In genomic region chr3:10008216-10008587, GRCh38 we compare ENCODE assay signal across 8 cellular contexts. TPM values are rescaled to one million over a fixed set of nuclear protein-coding genes. Genes with fewer than 3 reads are reported as not detected.
DNase-seq lines count a peak whose midpoint lies in the region; ATAC-seq and TF ChIP-seq lines count a peak whose summit lies in the region.
"Not testable (repeated sequence)": the region's sequence is repeated elsewhere in the genome, so short reads cannot be mapped to it uniquely, and the experiment has no call there.

No MANE protein-coding gene starts in this region.

- 85 to 100% methylated on average over 1 to 4 of the region's 4 CpGs for WGBS in endodermal cell (ENCODE audit: insufficient coverage in 1 of 2, insufficient read length in 1 of 2), 2 experiments
- WGBS in mesenchymal stem cell = 65% methylated on average over 4 of the region's 4 CpGs

- H3K18ac ChIP-seq in mesenchymal stem cell (ENCODE audit: low read depth in 1 of 2, low read length in 2 of 2) = not testable (repeated sequence)

- H2BK120ac ChIP-seq in mesenchymal stem cell (ENCODE audit: low read depth, low read length) = not testable (repeated sequence)

- H3K4me3 ChIP-seq in CD8-positive, alpha-beta T cell (ENCODE audit: low read depth, low read length); endodermal cell (ENCODE audit: low read length): not testable (repeated sequence)
- H3K4me3 ChIP-seq in KMS-11 (IDR thresholded peaks at IDR 0.05; ENCODE audit: insufficient read depth, low read depth, low read length) = peak overlapping the region; percentile 33
- H3K4me3 ChIP-seq in mesenchymal stem cell (ENCODE audit: insufficient read depth in 1 of 2, low read depth in 1 of 2, low read length in 2 of 2) = peak overlapping the region in 1 of 2 experiments; percentile 74
- H3K4me3 ChIP-seq in neutrophil (ENCODE audit: low read depth in 1 of 2, low read length in 1 of 2) = peak overlapping the region; percentile 78 to 81
- H3K4me3 ChIP-seq in stomach smooth muscle (ENCODE audit: low read length in 2 of 2) = peak overlapping the region; percentile 70 to 81

- DNase-seq in CD8-positive, alpha-beta T cell; activated B cell treated with CpG ODN at 0.5 μM for 24 hours; activated naive CD8-positive, alpha-beta T cell treated with anti-CD3 and anti-CD28 coated beads, Interleukin-2, amount 10 ng/mL, durations not matched to agents 7 days and 5 days; endodermal cell; mesenchymal stem cell: not testable (repeated sequence)

- peaks cover 18% of the 10 kb centered on the region for H3K4me1 Mint-ChIP-seq in CD8-positive, alpha-beta T cell (ENCODE audit: low read depth)
- peaks cover 23% of the 10 kb centered on the region for H3K4me1 Mint-ChIP-seq in activated B cell treated with CpG ODN at 0.5 μM for 24 hours
- peaks cover 22% of the 10 kb centered on the region for H3K4me1 Mint-ChIP-seq in activated naive CD8-positive, alpha-beta T cell treated with anti-CD3 and anti-CD28 coated beads, Interleukin-2, amount 10 ng/mL, durations not matched to agents 7 days and 5 days
- not testable (repeated sequence) for H3K4me1 Mint-ChIP-seq in endodermal cell

- H3K4me1 ChIP-seq in CD8-positive, alpha-beta T cell (ENCODE audit: insufficient read depth, low read length) = peaks cover 17% of the 10 kb centered on the region
- not testable (repeated sequence) for H3K4me1 ChIP-seq in KMS-11 (ENCODE audit: low read depth, poor library complexity, severe bottlenecking); endodermal cell (ENCODE audit: control insufficient read depth, insufficient read depth, low read length)
- H3K4me1 ChIP-seq in mesenchymal stem cell (ENCODE audit: control insufficient read depth, insufficient read depth, low read depth, low read length) (peaks cover 26% of the 10 kb centered on the region), neutrophil (ENCODE audit: control insufficient read depth in 1 of 2, insufficient read depth in 1 of 2, low read depth in 1 of 2, low read length in 1 of 2) (peaks cover 26 to 28% of the 10 kb centered on the region in 2 experiments), stomach smooth muscle (ENCODE audit: control insufficient read depth, insufficient read depth, low read length) (peaks cover 33% of the 10 kb centered on the region)

- not testable (repeated sequence) for H2AFZ ChIP-seq in KMS-11 (ENCODE audit: low read depth); mesenchymal stem cell (ENCODE audit: low read depth, low read length)

- H2BK15ac ChIP-seq in mesenchymal stem cell (ENCODE audit: low read depth, poor library complexity, severe bottlenecking) = not testable (repeated sequence)

- H3K4ac ChIP-seq in mesenchymal stem cell (ENCODE audit: low read depth in 1 of 2, low read length in 2 of 2) = not testable (repeated sequence)

- not testable (repeated sequence) for H3K27ac ChIP-seq in CD8-positive, alpha-beta T cell (ENCODE audit: low read depth, low read length); endodermal cell (ENCODE audit: low read depth, low read length); mesenchymal stem cell (ENCODE audit: low read length, poor library complexity, severe bottlenecking); stomach smooth muscle (ENCODE audit: low read length)
- H3K27ac ChIP-seq in KMS-11 (peak overlapping the region; percentile 22; the same call in 1 of the 2 replicates), neutrophil (peak overlapping the region; percentile 83)

- H2AK5ac ChIP-seq in mesenchymal stem cell (ENCODE audit: low read length, severe bottlenecking) = not testable (repeated sequence)

- not testable (repeated sequence) for H2BK12ac ChIP-seq in mesenchymal stem cell (ENCODE audit: low read length in 2 of 2)

- not testable (repeated sequence) for H3K36me3 Mint-ChIP-seq in CD8-positive, alpha-beta T cell; activated B cell treated with CpG ODN at 0.5 μM for 24 hours (ENCODE audit: low read depth); activated naive CD8-positive, alpha-beta T cell treated with anti-CD3 and anti-CD28 coated beads, Interleukin-2, amount 10 ng/mL, durations not matched to agents 7 days and 5 days; endodermal cell (ENCODE audit: low read depth)

- H3K27me3 ChIP-seq in CD8-positive, alpha-beta T cell (ENCODE audit: insufficient read depth, low read length); KMS-11 (ENCODE audit: insufficient read depth, low read depth); endodermal cell (ENCODE audit: control insufficient read depth, insufficient read depth, low read length, poor library complexity, severe bottlenecking); mesenchymal stem cell (ENCODE audit: control insufficient read depth in 1 of 2, insufficient read depth in 1 of 2, low read length in 2 of 2); neutrophil; stomach smooth muscle (ENCODE audit: control insufficient read depth in 1 of 2, insufficient read depth in 2 of 2, low read length in 2 of 2): not testable (repeated sequence)

- H3K36me3 ChIP-seq in CD8-positive, alpha-beta T cell (ENCODE audit: insufficient read depth, low read length); KMS-11 (ENCODE audit: insufficient read depth); endodermal cell (ENCODE audit: control insufficient read depth, insufficient read depth, low read length); neutrophil; stomach smooth muscle (ENCODE audit: control insufficient read depth in 2 of 2, insufficient read depth in 2 of 2, low read length in 2 of 2): not testable (repeated sequence)
- peaks cover 12 to 17% of the 10 kb centered on the region in 2 experiments for H3K36me3 ChIP-seq in mesenchymal stem cell (ENCODE audit: control insufficient read depth in 1 of 2, insufficient read depth in 2 of 2, low read depth in 1 of 2, low read length in 2 of 2)

- not testable (repeated sequence) for H3K9me3 Mint-ChIP-seq in CD8-positive, alpha-beta T cell; activated B cell treated with CpG ODN at 0.5 μM for 24 hours; activated naive CD8-positive, alpha-beta T cell treated with anti-CD3 and anti-CD28 coated beads, Interleukin-2, amount 10 ng/mL, durations not matched to agents 7 days and 5 days; endodermal cell

- not testable (repeated sequence) for H4K91ac ChIP-seq in mesenchymal stem cell (ENCODE audit: low read length)

- H3K27ac Mint-ChIP-seq in CD8-positive, alpha-beta T cell; activated B cell treated with CpG ODN at 0.5 μM for 24 hours; activated naive CD8-positive, alpha-beta T cell treated with anti-CD3 and anti-CD28 coated beads, Interleukin-2, amount 10 ng/mL, durations not matched to agents 7 days and 5 days: not testable (repeated sequence)
- peak overlapping the region; percentile 55 for H3K27ac Mint-ChIP-seq in endodermal cell

- H3K14ac ChIP-seq in mesenchymal stem cell (ENCODE audit: low read length in 2 of 2) = not testable (repeated sequence)

- CTCF ChIA-PET in CD8-positive, alpha-beta T cell (lab: Charles Lee) = interaction anchor here (0.9 kb wide), 1 partner anchor 21 kb away, joined by 3 read pairs; no protein-coding TSS in a partner anchor
- CTCF ChIA-PET in activated B cell treated with CpG ODN at 0.5 μM for 24 hours (lab: Charles Lee) = not testable (repeated sequence)

- peak overlapping the region; percentile 78 for H3K4me3 Mint-ChIP-seq in CD8-positive, alpha-beta T cell
- H3K4me3 Mint-ChIP-seq in activated B cell treated with CpG ODN at 0.5 μM for 24 hours (peak overlapping the region; percentile 73), endodermal cell (peak overlapping the region; percentile 62)
- H3K4me3 Mint-ChIP-seq in activated naive CD8-positive, alpha-beta T cell treated with anti-CD3 and anti-CD28 coated beads, Interleukin-2, amount 10 ng/mL, durations not matched to agents 7 days and 5 days = peak overlapping the region; percentile 14

- H3K9me3 ChIP-seq in CD8-positive, alpha-beta T cell (ENCODE audit: low read length); endodermal cell (ENCODE audit: control insufficient read depth, low read length); mesenchymal stem cell (ENCODE audit: control insufficient read depth, low read length); neutrophil; stomach smooth muscle (ENCODE audit: control insufficient read depth in 2 of 2, low read length in 2 of 2): not testable (repeated sequence)

- ATAC-seq in CD8-positive, alpha-beta T cell; activated B cell treated with CpG ODN at 0.5 μM for 24 hours (ENCODE audit: low read depth); activated naive CD8-positive, alpha-beta T cell treated with anti-CD3 and anti-CD28 coated beads, Interleukin-2, amount 10 ng/mL, durations not matched to agents 7 days and 5 days (ENCODE audit: low read depth): not testable (repeated sequence)

- intact Hi-C loops in CD8-positive, alpha-beta T cell (cut with DNase I, micrococcal nuclease) = loop anchor here in 1 of 2 experiments (2.0 kb wide), 1 partner anchor 21 kb away; the partner anchor contains the start of gene EMC3
- intact Hi-C loops in activated B cell treated with CpG ODN at 0.5 μM for 24 hours (cut with micrococcal nuclease) = not testable (repeated sequence)

- H4K20me1 ChIP-seq in KMS-11 (ENCODE audit: insufficient read depth) = not testable (repeated sequence)

- not testable (repeated sequence) for H3K23ac ChIP-seq in mesenchymal stem cell (ENCODE audit: low read length in 2 of 2)

- peaks cover 23% of the 10 kb centered on the region for H3K79me1 ChIP-seq in mesenchymal stem cell (replicated peaks; ENCODE audit: low read length, poor library complexity, severe bottlenecking)

- H2BK5ac ChIP-seq in mesenchymal stem cell (ENCODE audit: low read depth, low read length, poor library complexity, severe bottlenecking) = not testable (repeated sequence)

- not testable (repeated sequence) for H3K79me2 ChIP-seq in KMS-11 (ENCODE audit: insufficient read depth, low read depth)

- H3K9ac ChIP-seq in KMS-11; endodermal cell (ENCODE audit: extremely low read depth, low read length, poor library complexity, severe bottlenecking); mesenchymal stem cell (ENCODE audit: low read length); stomach smooth muscle (ENCODE audit: low read length in 2 of 2): not testable (repeated sequence)

- not testable (repeated sequence) for TF ChIP-seq CTCF in CD8-positive, alpha-beta T cell (IDR thresholded peaks at IDR 0.05); KMS-11 (conservative IDR thresholded peaks at IDR 0.05; ENCODE audit: low read depth, low read length); activated B cell treated with CpG ODN at 0.5 μM for 24 hours (IDR thresholded peaks at IDR 0.05); endodermal cell (conservative IDR thresholded peaks at IDR 0.05); neutrophil (IDR thresholded peaks at IDR 0.05)

- H3K4me2 ChIP-seq in KMS-11 (peak overlapping the region; percentile 71; the same call in 1 of the 2 replicates), mesenchymal stem cell (ENCODE audit: low read length, poor library complexity, severe bottlenecking) (peak overlapping the region; percentile 66)

- POLR2A ChIA-PET in CD8-positive, alpha-beta T cell (lab: Charles Lee); activated B cell treated with CpG ODN at 0.5 μM for 24 hours (lab: Charles Lee): not testable (repeated sequence)
- POLR2A ChIA-PET in activated naive CD8-positive, alpha-beta T cell treated with anti-CD3 and anti-CD28 coated beads, Interleukin-2, amount 10 ng/mL, durations not matched to agents 7 days and 5 days (lab: Charles Lee) = interaction anchor here (1.6 kb wide), 1 partner anchor 10 kb away, joined by 4 read pairs; no protein-coding TSS in a partner anchor

- H3K27me3 Mint-ChIP-seq in CD8-positive, alpha-beta T cell (ENCODE audit: low read depth); activated B cell treated with CpG ODN at 0.5 μM for 24 hours; activated naive CD8-positive, alpha-beta T cell treated with anti-CD3 and anti-CD28 coated beads, Interleukin-2, amount 10 ng/mL, durations not matched to agents 7 days and 5 days: not testable (repeated sequence)
- H3K27me3 Mint-ChIP-seq in endodermal cell (ENCODE audit: insufficient read depth) = peaks cover 19% of the 10 kb centered on the region

- H4K8ac ChIP-seq in mesenchymal stem cell (ENCODE audit: low read length) = not testable (repeated sequence)

RNA-seq across cellular contexts. Expression of gene FANCD2, which starts 18.0 kb away (rescaled TPM):
- total RNA-seq in CD8-positive, alpha-beta T cell = 10 to 100 TPM; 15.8 to 17.7 TPM
- total RNA-seq in activated B cell treated with CpG ODN at 0.5 μM for 24 hours (26.8 and 31.4 TPM in 2 replicates), endodermal cell (10 to 100 TPM; 56.0 to 79.9 TPM)
- 10 to 100 TPM; 57.9 to 78.8 TPM for total RNA-seq in activated naive CD8-positive, alpha-beta T cell treated with anti-CD3 and anti-CD28 coated beads, Interleukin-2, amount 10 ng/mL, durations not matched to agents 7 days and 5 days
- 51.8 TPM for polyA plus RNA-seq in endodermal cell (2013, experiment 1 of 2)
- polyA plus RNA-seq in endodermal cell (2013, experiment 2 of 2) = 52.8 TPM
- 2.6 TPM for polyA plus RNA-seq in mesenchymal stem cell (2013, experiment 1 of 2)
- 2.8 TPM for polyA plus RNA-seq in mesenchymal stem cell (2013, experiment 2 of 2)

RNA-seq across cellular contexts. Expression of gene EMC3, which starts 21.6 kb away (rescaled TPM):
- total RNA-seq in CD8-positive, alpha-beta T cell = 10 to 100 TPM; 56.5 to 57.7 TPM
- 37.6 and 40.6 TPM in 2 replicates for total RNA-seq in activated B cell treated with CpG ODN at 0.5 μM for 24 hours
- total RNA-seq in activated naive CD8-positive, alpha-beta T cell treated with anti-CD3 and anti-CD28 coated beads, Interleukin-2, amount 10 ng/mL, durations not matched to agents 7 days and 5 days = 10 to 100 TPM; 42.0 to 49.8 TPM
- 10 to 100 TPM; 35.6 to 45.3 TPM for total RNA-seq in endodermal cell
- 67.0 TPM for polyA plus RNA-seq in endodermal cell (2013, experiment 1 of 2)
- polyA plus RNA-seq in endodermal cell (2013, experiment 2 of 2) = 56.8 TPM
- 66.0 TPM for polyA plus RNA-seq in mesenchymal stem cell (2013, experiment 1 of 2)
- 68.3 TPM for polyA plus RNA-seq in mesenchymal stem cell (2013, experiment 2 of 2)

RNA-seq across cellular contexts. Expression of gene PRRT3, which starts 56.0 kb away (rescaled TPM):
- total RNA-seq in CD8-positive, alpha-beta T cell = 1 to 10 TPM; 6.4 to 6.9 TPM
- 4.2 and 4.3 TPM in 2 replicates for total RNA-seq in activated B cell treated with CpG ODN at 0.5 μM for 24 hours
- total RNA-seq in activated naive CD8-positive, alpha-beta T cell treated with anti-CD3 and anti-CD28 coated beads, Interleukin-2, amount 10 ng/mL, durations not matched to agents 7 days and 5 days = 1 to 10 TPM; 5.3 to 5.9 TPM
- total RNA-seq in endodermal cell = 10 to 100 TPM in 1 of 2 donors, 1 to 10 TPM in 1; 7.4 to 11.3 TPM
- 6.6 TPM for polyA plus RNA-seq in endodermal cell (2013, experiment 1 of 2)
- polyA plus RNA-seq in endodermal cell (2013, experiment 2 of 2) = 5.5 TPM
- 2.9 TPM for polyA plus RNA-seq in mesenchymal stem cell (2013, experiment 1 of 2)
- polyA plus RNA-seq in mesenchymal stem cell (2013, experiment 2 of 2) = 2.9 TPM

Comparison
In these comparisons a context has a peak if more than half of its experiments do, and no peak if none do; other contexts are left out.
1. H3K4me3 Mint-ChIP-seq: peak in every context shown above with its lines; median percentile 78 in CD8-positive, alpha-beta T cell; 73 in activated B cell treated with CpG ODN at 0.5 μM for 24 hours; 62 in endodermal cell; 14 in activated naive CD8-positive, alpha-beta T cell treated with anti-CD3 and anti-CD28 coated beads, Interleukin-2, amount 10 ng/mL, durations not matched to agents 7 days and 5 days.